In the genomic region with DNA sequence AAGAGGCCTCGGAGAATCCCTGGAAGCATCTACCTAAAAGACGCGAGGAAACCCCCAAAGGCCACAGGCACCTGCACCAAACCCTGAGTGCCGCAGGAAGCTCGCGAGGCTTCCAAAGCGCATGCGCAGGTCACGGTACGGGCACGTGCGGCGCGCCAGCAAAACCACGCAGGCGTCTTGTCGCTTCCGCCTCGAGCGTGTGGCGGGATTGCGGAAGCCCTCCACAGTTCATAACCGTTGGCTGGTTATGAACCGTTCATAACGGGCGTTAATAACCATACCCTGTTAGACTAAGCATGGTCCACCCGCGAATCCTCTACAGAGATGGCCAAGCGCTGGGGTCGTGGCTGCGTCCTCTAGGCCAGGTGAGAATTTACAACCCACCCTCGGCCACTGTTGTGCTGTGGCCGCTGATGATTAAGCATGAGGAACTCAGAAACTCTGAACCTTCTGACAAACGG, we compare ENCODE assay signal across 9 cellular contexts. TPM values are rescaled to one million over a fixed set of nuclear protein-coding genes. Genes with fewer than 3 reads are reported as not detected.
DNase-seq lines count a peak whose midpoint lies in the region; ATAC-seq and TF ChIP-seq lines count a peak whose summit lies in the region.
"Had no signal": no experiment of that assay in that cellular context is flagged by ENCODE, and none has a peak within 500 bp of the region (broad histone marks: within the 10 kb centered on the region; RNA-seq: fewer than 3 reads in every experiment).

No MANE protein-coding gene starts in this region.

- peak overlapping the region; percentile 47 to 63 for H3K27ac ChIP-seq in ascending aorta
- H3K27ac ChIP-seq: SJSA1 had no signal

- H3K36me3 ChIP-seq in ascending aorta = peaks cover 16 to 17% of the 10 kb centered on the region in 2 donors

- ATAC-seq in GM19467 (IDR thresholded peaks at IDR 0.05; ENCODE audit: unreplicated experiment) (no peak), HG03196 (IDR thresholded peaks at IDR 0.05; ENCODE audit: unreplicated experiment) (no peak)

- H3K4me3 ChIP-seq in ascending aorta = peak overlapping the region; percentile 13 to 64
- H3K4me3 ChIP-seq: SJSA1 had no signal

- no peaks in the 10 kb centered on the region for H3K9me3 ChIP-seq in ascending aorta
- H3K9me3 ChIP-seq: SJSA1 had no signal

- H3K4me1 ChIP-seq in ascending aorta = peaks cover 0 to 3% of the 10 kb centered on the region in 2 donors
- H3K4me1 ChIP-seq: SJSA1 had no signal

- H3K27me3 ChIP-seq in ascending aorta = no peaks in the 10 kb centered on the region

- DNase-seq in GM19238 (ENCODE audit: insufficient read length, low spot score) (peak; percentile 45), T-helper 2 cell (peak; percentile 59 to 92 (median 78)), ascending aorta (ENCODE audit: low spot score in 2 of 2) (no peak), left kidney (ENCODE audit: low read depth, low spot score) (peak; percentile 80), middle frontal gyrus (ENCODE audit: extremely low spot score, low spot score) (no peak)
- peak; percentile 79 to 89 for DNase-seq in stimulated activated CD4-positive, alpha-beta T cell treated with anti-CD3 and anti-CD28 coated beads, Interleukin-4, amount 100 ng/mL, for 4 hours

- intact Hi-C loops in ascending aorta (cut with DNase I) = no loop called here

- TF ChIP-seq CTCF in ascending aorta (IDR thresholded peaks at IDR 0.05) = no peak

RNA-seq across cellular contexts. Expression of gene MORC2, which starts 46.4 kb away (rescaled TPM):
- 38.6 TPM for total RNA-seq in ascending aorta

RNA-seq across cellular contexts. Expression of gene TUG1, which starts 46.9 kb away (rescaled TPM):
- 46.2 TPM for total RNA-seq in ascending aorta

Comparison
In these comparisons a context has a peak if more than half of its experiments do, and no peak if none do; other contexts are left out.
1. DNase-seq: peak in GM19238 (single experiment), T-helper 2 cell (5 of 5), left kidney (single experiment) and stimulated activated CD4-positive, alpha-beta T cell treated with anti-CD3 and anti-CD28 coated beads, Interleukin-4, amount 100 ng/mL, for 4 hours (2 of 2); none in ascending aorta (0 of 2) and middle frontal gyrus (single experiment).